ENCODE assay signal across 9 cellular contexts in genomic region chr7:122885583-122886356, GRCh38. TPM values are rescaled to one million over a fixed set of nuclear protein-coding genes. Genes with fewer than 3 reads are reported as not detected.
DNase-seq lines count a peak whose midpoint lies in the region; ATAC-seq and TF ChIP-seq lines count a peak whose summit lies in the region.
"Had no signal": no experiment of that assay in that cellular context is flagged by ENCODE, and none has a peak within 500 bp of the region (broad histone marks: within the 10 kb centered on the region; RNA-seq: fewer than 3 reads in every experiment).

No MANE protein-coding gene starts in this region.

- DNase-seq in CD8-positive, alpha-beta T cell, result no peak
- DNase-seq in RPMI8226 (peak; percentile 85), endodermal cell (peak; percentile 84), mesenchymal stem cell (peak; percentile 67), ureter (ENCODE audit: low spot score) (peak; percentile 46), NCI-H128 (lab: John Stamatoyannopoulos, UW; ENCODE audit: unreplicated experiment) (no peak)

- H3K9me3 ChIP-seq in CD8-positive, alpha-beta T cell (ENCODE audit: low read length), result no peaks in the 10 kb centered on the region
- no peaks in the 10 kb centered on the region for H3K9me3 ChIP-seq in endodermal cell (ENCODE audit: control insufficient read depth, low read length)
- no peaks in the 10 kb centered on the region for H3K9me3 ChIP-seq in mesenchymal stem cell (ENCODE audit: control insufficient read depth, low read length)

- peak overlapping the region; percentile 82 to 96 for H3K18ac ChIP-seq in mesenchymal stem cell (ENCODE audit: low read depth in 1 of 2, low read length in 2 of 2)

- peak overlapping the region; percentile 99 for H3K4me2 ChIP-seq in mesenchymal stem cell (ENCODE audit: low read length, poor library complexity, severe bottlenecking)

- no peak for TF ChIP-seq CTCF in CD8-positive, alpha-beta T cell (IDR thresholded peaks at IDR 0.05)
- peak; percentile 41 for TF ChIP-seq CTCF in endodermal cell (conservative IDR thresholded peaks at IDR 0.05)

- H2BK15ac ChIP-seq in mesenchymal stem cell (ENCODE audit: low read depth, poor library complexity, severe bottlenecking), result peak overlapping the region; percentile 29

- no peaks in the 10 kb centered on the region for H3K36me3 ChIP-seq in CD8-positive, alpha-beta T cell (ENCODE audit: insufficient read depth, low read length)
- H3K36me3 ChIP-seq in endodermal cell (ENCODE audit: control insufficient read depth, insufficient read depth, low read length), result no peaks in the 10 kb centered on the region
- no peaks in the 10 kb centered on the region for H3K36me3 ChIP-seq in mesenchymal stem cell (ENCODE audit: control insufficient read depth in 1 of 2, insufficient read depth in 2 of 2, low read depth in 1 of 2, low read length in 2 of 2)

- no peak overlapping the region for H3K4ac ChIP-seq in mesenchymal stem cell (ENCODE audit: low read depth in 1 of 2, low read length in 2 of 2)

- H3K79me1 ChIP-seq in mesenchymal stem cell (replicated peaks; ENCODE audit: low read length, poor library complexity, severe bottlenecking), result peaks cover 1% of the 10 kb centered on the region

- H3K36me3 Mint-ChIP-seq in CD8-positive, alpha-beta T cell, result no peaks in the 10 kb centered on the region
- H3K36me3 Mint-ChIP-seq in endodermal cell (ENCODE audit: low read depth), result no peaks in the 10 kb centered on the region

- peak overlapping the region; percentile 92 for H2BK120ac ChIP-seq in mesenchymal stem cell (ENCODE audit: low read depth, low read length)

- H3K4me1 ChIP-seq in CD8-positive, alpha-beta T cell (ENCODE audit: insufficient read depth, low read length), result no peaks in the 10 kb centered on the region
- H3K4me1 ChIP-seq in endodermal cell (ENCODE audit: control insufficient read depth, insufficient read depth, low read length), result no peaks in the 10 kb centered on the region
- peaks cover 2% of the 10 kb centered on the region for H3K4me1 ChIP-seq in mesenchymal stem cell (ENCODE audit: control insufficient read depth, insufficient read depth, low read depth, low read length)

- H4K8ac ChIP-seq in mesenchymal stem cell (ENCODE audit: low read length), result no peak overlapping the region

- peak overlapping the region in 1 of 2 experiments; percentile 55 for H2BK12ac ChIP-seq in mesenchymal stem cell (ENCODE audit: low read length in 2 of 2)

- H3K27me3 ChIP-seq in CD8-positive, alpha-beta T cell (ENCODE audit: insufficient read depth, low read length), result no peaks in the 10 kb centered on the region
- H3K27me3 ChIP-seq in endodermal cell (ENCODE audit: control insufficient read depth, insufficient read depth, low read length, poor library complexity, severe bottlenecking) (peaks cover 54% of the 10 kb centered on the region), mesenchymal stem cell (ENCODE audit: control insufficient read depth in 1 of 2, insufficient read depth in 1 of 2, low read length in 2 of 2) (no peaks in the 10 kb centered on the region)

- H3K23ac ChIP-seq in mesenchymal stem cell (ENCODE audit: low read length in 2 of 2), result no peak overlapping the region

- no peak overlapping the region for H3K4me3 ChIP-seq in CD8-positive, alpha-beta T cell (ENCODE audit: low read depth, low read length)
- H3K4me3 ChIP-seq in endodermal cell (ENCODE audit: low read length), result peak overlapping the region; percentile 82
- H3K4me3 ChIP-seq in mesenchymal stem cell (ENCODE audit: insufficient read depth in 1 of 2, low read depth in 1 of 2, low read length in 2 of 2), result peak overlapping the region; percentile 82 to 91

- peak overlapping the region; percentile 78 for H4K91ac ChIP-seq in mesenchymal stem cell (ENCODE audit: low read length)

- intact Hi-C loops in CD8-positive, alpha-beta T cell (cut with DNase I, micrococcal nuclease), result no loop called here

- H3K9me3 Mint-ChIP-seq in CD8-positive, alpha-beta T cell, result no peaks in the 10 kb centered on the region
- H3K9me3 Mint-ChIP-seq in endodermal cell, result no peaks in the 10 kb centered on the region

- no peak overlapping the region for H3K27ac Mint-ChIP-seq in CD8-positive, alpha-beta T cell
- H3K27ac Mint-ChIP-seq in endodermal cell, result no peak overlapping the region

- no peak overlapping the region for H2AK5ac ChIP-seq in mesenchymal stem cell (ENCODE audit: low read length, severe bottlenecking)

- CTCF ChIA-PET in CD8-positive, alpha-beta T cell (lab: Charles Lee), result no interaction called here

- POLR2A ChIA-PET in CD8-positive, alpha-beta T cell (lab: Charles Lee), result no interaction called here

- H3K4me3 Mint-ChIP-seq in CD8-positive, alpha-beta T cell, result peak overlapping the region; percentile 12
- H3K4me3 Mint-ChIP-seq in endodermal cell, result peak overlapping the region; percentile 77

- no peak overlapping the region for H3K27ac ChIP-seq in CD8-positive, alpha-beta T cell (ENCODE audit: low read depth, low read length)
- no peak overlapping the region for H3K27ac ChIP-seq in endodermal cell (ENCODE audit: low read depth, low read length)
- no peak overlapping the region for H3K27ac ChIP-seq in mesenchymal stem cell (ENCODE audit: low read length, poor library complexity, severe bottlenecking)

- WGBS in endodermal cell (ENCODE audit: insufficient coverage in 1 of 2, insufficient read length in 1 of 2), 2 experiments, result 0 to 1% methylated on average over 29 to 70 of the region's 70 CpGs
- WGBS in mesenchymal stem cell, result under 1% methylated on average over 62 of the region's 70 CpGs

- peaks cover 4% of the 10 kb centered on the region for H3K4me1 Mint-ChIP-seq in CD8-positive, alpha-beta T cell (ENCODE audit: low read depth)
- H3K4me1 Mint-ChIP-seq in endodermal cell, result peaks cover 27% of the 10 kb centered on the region

- peaks cover 36% of the 10 kb centered on the region for H3K27me3 Mint-ChIP-seq in CD8-positive, alpha-beta T cell (ENCODE audit: low read depth)
- peaks cover 41% of the 10 kb centered on the region for H3K27me3 Mint-ChIP-seq in endodermal cell (ENCODE audit: insufficient read depth)

- peak overlapping the region in 1 of 2 experiments; percentile 63 for H3K14ac ChIP-seq in mesenchymal stem cell (ENCODE audit: low read length in 2 of 2)

- no peak overlapping the region for H2BK5ac ChIP-seq in mesenchymal stem cell (ENCODE audit: low read depth, low read length, poor library complexity, severe bottlenecking)

- H3K9ac ChIP-seq in endodermal cell (ENCODE audit: extremely low read depth, low read length, poor library complexity, severe bottlenecking), result peak overlapping the region; percentile 6
- peak overlapping the region; percentile 88 for H3K9ac ChIP-seq in mesenchymal stem cell (ENCODE audit: low read length)

- peak overlapping the region; percentile 62 for H2AFZ ChIP-seq in mesenchymal stem cell (ENCODE audit: low read depth, low read length)

- no peak for ATAC-seq in CD8-positive, alpha-beta T cell
- peak; percentile 30 for ATAC-seq in GM19025 (IDR thresholded peaks at IDR 0.05; ENCODE audit: low read depth, unreplicated experiment)
- peak; percentile 14 for ATAC-seq in HG03103 (IDR thresholded peaks at IDR 0.05; ENCODE audit: low read depth, unreplicated experiment)

RNA-seq across cellular contexts. Expression of gene CADPS2, which starts 0.5 kb away (rescaled TPM):
- total RNA-seq in CD8-positive, alpha-beta T cell, result not detected
- total RNA-seq in endodermal cell, result 10 to 100 TPM in 1 of 2 donors, 1 to 10 TPM in 1; 4.3 to 11.7 TPM
- polyA plus RNA-seq in endodermal cell (2013, experiment 1 of 2), result 3.5 TPM
- polyA plus RNA-seq in endodermal cell (2013, experiment 2 of 2), result 3.0 TPM
- polyA plus RNA-seq in mesenchymal stem cell (2013, experiment 1 of 2), result 8.1 TPM
- polyA plus RNA-seq in mesenchymal stem cell (2013, experiment 2 of 2), result 7.6 TPM
- total RNA-seq in ureter, result 25.8 TPM
- total RNA-seq: T-helper 2 cell treated with Interferon-gamma antibody and Interleukin-4, amounts not matched to agents 100 ng/mL and 5 ng/mL, for 36 hours had no signal

Comparison
In these comparisons a context has a peak if more than half of its experiments do, and no peak if none do; other contexts are left out.
1. DNase-seq: peak in RPMI8226 (single experiment), endodermal cell (single experiment), mesenchymal stem cell (single experiment) and ureter (single experiment); none in CD8-positive, alpha-beta T cell (0 of 7) and NCI-H128 (single experiment).
2. RNA of gene CADPS2, which starts 0.5 kb away (total RNA-seq): 25.8 TPM in ureter (single experiment) and 4.3 to 11.7 TPM in endodermal cell; not detected in CD8-positive, alpha-beta T cell; every median in the first group is over 4 times any median in the second.